ENCODE assay signal across 10 cellular contexts in genomic region chr6:48111143-48111506, GRCh38. TPM values are rescaled to one million over a fixed set of nuclear protein-coding genes. Genes with fewer than 3 reads are reported as not detected.
DNase-seq lines count a peak whose midpoint lies in the region; ATAC-seq, FAIRE-seq and TF ChIP-seq lines count a peak whose summit lies in the region.
"Had no signal": no experiment of that assay in that cellular context is flagged by ENCODE, and none has a peak within 500 bp of the region (broad histone marks: within the 10 kb centered on the region; RNA-seq: fewer than 3 reads in every experiment).

TSS of gene PTCHD4 (minus strand) at chr6:48111197. CDS start at chr6:48068957, 42,240 bp downstream.

- H3K36me3 Mint-ChIP-seq in astrocyte (ENCODE audit: low read depth, unreplicated experiment), result peaks cover 2% of the 10 kb centered on the region
- H3K36me3 Mint-ChIP-seq in activated CD4-positive, alpha-beta memory T cell treated with anti-CD3 and anti-CD28 coated beads, Interleukin-2, amount 10 ng/mL, durations not matched to agents 7 days and 5 days (ENCODE audit: low read depth), result no peaks in the 10 kb centered on the region

- no peaks in the 10 kb centered on the region for H4K20me1 ChIP-seq in astrocyte (ENCODE audit: insufficient read depth, low read length)

- POLR2A ChIA-PET in activated CD4-positive, alpha-beta memory T cell treated with anti-CD3 and anti-CD28 coated beads, Interleukin-2, amount 10 ng/mL, durations not matched to agents 7 days and 5 days (lab: Charles Lee), result no interaction called here

- H3K4me3 ChIP-seq in astrocyte (ENCODE audit: insufficient read depth, low read depth, low read length), result peak within 1 kb of the TSS; percentile 65
- H3K4me3 ChIP-seq: stomach had no signal

- H3K27ac Mint-ChIP-seq in astrocyte (ENCODE audit: unreplicated experiment), result peak within 1 kb of the TSS; percentile 98
- no peak within 1 kb of the TSS for H3K27ac Mint-ChIP-seq in activated CD4-positive, alpha-beta memory T cell treated with anti-CD3 and anti-CD28 coated beads, Interleukin-2, amount 10 ng/mL, durations not matched to agents 7 days and 5 days
- H3K27ac Mint-ChIP-seq: dendritic cell treated with granulocyte-macrophage colony-stimulating factor and Interleukin-4, amounts not matched to agents 40 ng/mL and 50 ng/mL, for 4 days had no signal

- no peaks in the 10 kb centered on the region for H3K36me3 ChIP-seq in astrocyte (ENCODE audit: insufficient read depth, low read length)
- H3K36me3 ChIP-seq: stomach had no signal

- H3K27me3 ChIP-seq in astrocyte (ENCODE audit: insufficient read depth, low read length), result no peaks in the 10 kb centered on the region
- H3K27me3 ChIP-seq: stomach had no signal

- peak within 1 kb of the TSS; percentile 96 for H3K4me3 Mint-ChIP-seq in astrocyte (ENCODE audit: unreplicated experiment)
- H3K4me3 Mint-ChIP-seq in activated CD4-positive, alpha-beta memory T cell treated with anti-CD3 and anti-CD28 coated beads, Interleukin-2, amount 10 ng/mL, durations not matched to agents 7 days and 5 days, result no peak within 1 kb of the TSS
- H3K4me3 Mint-ChIP-seq: dendritic cell treated with granulocyte-macrophage colony-stimulating factor and Interleukin-4, amounts not matched to agents 40 ng/mL and 50 ng/mL, for 4 days had no signal

- peaks cover 13% of the 10 kb centered on the region for H3K4me1 Mint-ChIP-seq in astrocyte (ENCODE audit: low read depth, unreplicated experiment)
- H3K4me1 Mint-ChIP-seq in activated CD4-positive, alpha-beta memory T cell treated with anti-CD3 and anti-CD28 coated beads, Interleukin-2, amount 10 ng/mL, durations not matched to agents 7 days and 5 days, result no peaks in the 10 kb centered on the region

- peak within 1 kb of the TSS; percentile 32 for H2AFZ ChIP-seq in astrocyte (ENCODE audit: low read depth, low read length)

- H3K9me3 Mint-ChIP-seq in astrocyte (ENCODE audit: unreplicated experiment), result no peaks in the 10 kb centered on the region
- no peaks in the 10 kb centered on the region for H3K9me3 Mint-ChIP-seq in activated CD4-positive, alpha-beta memory T cell treated with anti-CD3 and anti-CD28 coated beads, Interleukin-2, amount 10 ng/mL, durations not matched to agents 7 days and 5 days
- H3K9me3 Mint-ChIP-seq: dendritic cell treated with granulocyte-macrophage colony-stimulating factor and Interleukin-4, amounts not matched to agents 40 ng/mL and 50 ng/mL, for 4 days had no signal

- peak within 1 kb of the TSS; percentile 75 for H3K4me2 ChIP-seq in astrocyte (ENCODE audit: low read length)

- H3K9ac ChIP-seq in astrocyte (ENCODE audit: low read length), result peak within 1 kb of the TSS; percentile 80

- H3K79me2 ChIP-seq in astrocyte (ENCODE audit: insufficient read depth, low read length), result peaks cover 26% of the 10 kb centered on the region

- no peak for TF ChIP-seq CTCF in astrocyte (IDR thresholded peaks at IDR 0.05; ENCODE audit: insufficient read depth, low read depth, low read length)

- no peaks in the 10 kb centered on the region for H3K9me3 ChIP-seq in astrocyte (ENCODE audit: insufficient read depth, low read depth, low read length)
- H3K9me3 ChIP-seq: stomach had no signal

- peak within 1 kb of the TSS; percentile 67 for H3K27ac ChIP-seq in astrocyte (ENCODE audit: low read depth, low read length)
- H3K27ac ChIP-seq: stomach had no signal

- CTCF ChIA-PET in activated CD4-positive, alpha-beta memory T cell treated with anti-CD3 and anti-CD28 coated beads, Interleukin-2, amount 10 ng/mL, durations not matched to agents 7 days and 5 days (lab: Charles Lee), result no interaction called here

- ATAC-seq in sciatic nerve, result no peak

- DNase-seq in AG08396 (ENCODE audit: low spot score) (peak; percentile 33), HTR-8/SVneo (ENCODE audit: insufficient read length, low spot score) (peak; percentile 59), astrocyte (ENCODE audit: low read depth) (peak; percentile 84), iPS-NIHi7 (ENCODE audit: extremely low spot score) (peak; percentile 60), superior temporal gyrus (ENCODE audit: extremely low spot score) (no peak), NCI-H446 treated with DMSO at 0.1 percent for 48 hours (lab: John Stamatoyannopoulos, UW) (no peak), sciatic nerve (ENCODE audit: low spot score) (no peak)
- DNase-seq in activated CD4-positive, alpha-beta memory T cell treated with anti-CD3 and anti-CD28 coated beads, Interleukin-2, amount 10 ng/mL, durations not matched to agents 7 days and 5 days, result no peak
- DNase-seq: stomach had no signal

- H3K27me3 Mint-ChIP-seq in astrocyte (ENCODE audit: low read depth, unreplicated experiment), result no peaks in the 10 kb centered on the region
- no peaks in the 10 kb centered on the region for H3K27me3 Mint-ChIP-seq in activated CD4-positive, alpha-beta memory T cell treated with anti-CD3 and anti-CD28 coated beads, Interleukin-2, amount 10 ng/mL, durations not matched to agents 7 days and 5 days
- H3K27me3 Mint-ChIP-seq: dendritic cell treated with granulocyte-macrophage colony-stimulating factor and Interleukin-4, amounts not matched to agents 40 ng/mL and 50 ng/mL, for 4 days had no signal

- intact Hi-C loops in sciatic nerve (cut with DNase I), result no loop called here

- FAIRE-seq in HTR-8/SVneo (lab: Jason Lieb, UNC), result no peak
- no peak for FAIRE-seq in astrocyte (lab: Jason Lieb, UNC)

- peaks cover 4% of the 10 kb centered on the region for H3K4me1 ChIP-seq in astrocyte (ENCODE audit: insufficient read depth, low read length)
- H3K4me1 ChIP-seq: stomach had no signal

RNA-seq across cellular contexts. Expression of gene PTCHD4, which starts in this region (rescaled TPM):
- total RNA-seq in astrocyte, result 11.4 and 12.4 TPM in 2 replicates
- total RNA-seq in sciatic nerve, result 1.7 TPM
- total RNA-seq in activated CD4-positive, alpha-beta memory T cell treated with anti-CD3 and anti-CD28 coated beads, Interleukin-2, amount 10 ng/mL, durations not matched to agents 7 days and 5 days, result not detected

Comparison
In these comparisons a context has a peak if more than half of its experiments do, and no peak if none do; other contexts are left out.
1. DNase-seq: peak in AG08396 (single experiment), HTR-8/SVneo (single experiment), astrocyte (single experiment) and iPS-NIHi7 (single experiment); none in superior temporal gyrus (single experiment), NCI-H446 treated with DMSO at 0.1 percent for 48 hours (single experiment), sciatic nerve (single experiment) and activated CD4-positive, alpha-beta memory T cell treated with anti-CD3 and anti-CD28 coated beads, Interleukin-2, amount 10 ng/mL, durations not matched to agents 7 days and 5 days (single experiment).